In genomic region chr3:2099779-2100191, GRCh38 we compare ENCODE assay signal across 10 cellular contexts. TPM values are rescaled to one million over a fixed set of nuclear protein-coding genes. Genes with fewer than 3 reads are reported as not detected.
DNase-seq lines count a peak whose midpoint lies in the region; ATAC-seq and TF ChIP-seq lines count a peak whose summit lies in the region.
"Had no signal": no experiment of that assay in that cellular context is flagged by ENCODE, and none has a peak within 500 bp of the region (broad histone marks: within the 10 kb centered on the region; RNA-seq: fewer than 3 reads in every experiment).

No MANE protein-coding gene starts in this region.

- DNase-seq in T-helper 1 cell, result no peak
- peak in 3 of 4 donors; percentile 2 to 25 (median 12) for DNase-seq in body of pancreas
- DNase-seq in mesendoderm, result peak; percentile 60
- peak; percentile 19 for DNase-seq in testis
- no peak for DNase-seq in pons (ENCODE audit: low spot score)
- no peak for DNase-seq in SIG-M5 (lab: John Stamatoyannopoulos, UW)
- DNase-seq in natural killer cell treated with Interleukin-12 subunit alpha and Interleukin-12 subunit beta and Interleukin-15 and Interleukin-18, amount 100 ng/mL, for 72 hours (ENCODE audit: low spot score), result no peak
- DNase-seq: NCI-H1436 had no signal

- TF ChIP-seq CTCF in body of pancreas (IDR thresholded peaks at IDR 0.05) (no peak), testis (IDR thresholded peaks at IDR 0.05) (no peak)

- no peak overlapping the region for H2AK5ac ChIP-seq in mesendoderm (ENCODE audit: low read length)

- H2BK120ac ChIP-seq in mesendoderm (ENCODE audit: low read depth, low read length), result no peak overlapping the region

- H3K4me1 ChIP-seq in body of pancreas, result peaks cover 7% of the 10 kb centered on the region
- H3K4me1 ChIP-seq in mesendoderm (ENCODE audit: control insufficient read depth, low read depth, low read length), result peaks cover 3% of the 10 kb centered on the region
- no peaks in the 10 kb centered on the region for H3K4me1 ChIP-seq in testis

- H3K36me3 Mint-ChIP-seq in T-helper 1 cell treated with Interleukin-12 subunit alpha and Interleukin-12 subunit beta and Interleukin-4 antibody, amounts not matched to agents 30 μg/mL and 1 μg/mL, for 36 hours (ENCODE audit: low read depth), result no peaks in the 10 kb centered on the region
- peaks cover 7% of the 10 kb centered on the region for H3K36me3 Mint-ChIP-seq in natural killer cell treated with Interleukin-12 subunit alpha and Interleukin-12 subunit beta and Interleukin-15 and Interleukin-18, amount 100 ng/mL, for 72 hours

- H3K9me3 ChIP-seq in body of pancreas (no peaks in the 10 kb centered on the region), testis (no peaks in the 10 kb centered on the region)

- H3K4me3 Mint-ChIP-seq in T-helper 1 cell treated with Interleukin-12 subunit alpha and Interleukin-12 subunit beta and Interleukin-4 antibody, amounts not matched to agents 30 μg/mL and 1 μg/mL, for 36 hours, result no peak overlapping the region
- no peak overlapping the region for H3K4me3 Mint-ChIP-seq in natural killer cell treated with Interleukin-12 subunit alpha and Interleukin-12 subunit beta and Interleukin-15 and Interleukin-18, amount 100 ng/mL, for 72 hours

- H3K4me3 ChIP-seq in body of pancreas, result peak overlapping the region in 1 of 2 donors; percentile 48
- H3K4me3 ChIP-seq in mesendoderm (ENCODE audit: low read length), result peak overlapping the region; percentile 39
- H3K4me3 ChIP-seq in testis, result peak overlapping the region; percentile 39 to 56

- no peak overlapping the region for H2BK5ac ChIP-seq in mesendoderm (ENCODE audit: low read length)

- H3K27me3 ChIP-seq in body of pancreas (no peaks in the 10 kb centered on the region), mesendoderm (ENCODE audit: insufficient read depth, low read length, poor library complexity) (peaks cover 3% of the 10 kb centered on the region), testis (no peaks in the 10 kb centered on the region)

- H3K27me3 Mint-ChIP-seq in T-helper 1 cell treated with Interleukin-12 subunit alpha and Interleukin-12 subunit beta and Interleukin-4 antibody, amounts not matched to agents 30 μg/mL and 1 μg/mL, for 36 hours (ENCODE audit: low read depth), result peaks cover 55% of the 10 kb centered on the region
- peaks cover 25 to 32% of the 10 kb centered on the region in 2 donors for H3K27me3 Mint-ChIP-seq in natural killer cell treated with Interleukin-12 subunit alpha and Interleukin-12 subunit beta and Interleukin-15 and Interleukin-18, amount 100 ng/mL, for 72 hours

- H3K56ac ChIP-seq in mesendoderm (ENCODE audit: low read length), result peak overlapping the region; percentile 52

- no peak overlapping the region for H4K5ac ChIP-seq in mesendoderm (ENCODE audit: low read length)

- peak overlapping the region; percentile 87 for H3K4me2 ChIP-seq in mesendoderm (ENCODE audit: low read length)

- peaks cover 1% of the 10 kb centered on the region for H3K79me1 ChIP-seq in mesendoderm (ENCODE audit: low read length)

- 1 to 2% methylated on average over 22 to 26 of the region's 26 CpGs for WGBS in body of pancreas, 2 donors
- no CpG with 5 or more reads among the region's 26 CpGs for WGBS in mesendoderm (ENCODE audit: extremely low coverage, insufficient coverage, low lambda C conversion rate)
- 2 to 4% methylated on average over 24 to 26 of the region's 26 CpGs for WGBS in testis, 2 donors

- H3K4me1 Mint-ChIP-seq in T-helper 1 cell treated with Interleukin-12 subunit alpha and Interleukin-12 subunit beta and Interleukin-4 antibody, amounts not matched to agents 30 μg/mL and 1 μg/mL, for 36 hours (ENCODE audit: low read depth), result peaks cover 2% of the 10 kb centered on the region
- no peaks in the 10 kb centered on the region for H3K4me1 Mint-ChIP-seq in natural killer cell treated with Interleukin-12 subunit alpha and Interleukin-12 subunit beta and Interleukin-15 and Interleukin-18, amount 100 ng/mL, for 72 hours (ENCODE audit: low read depth in 2 of 2)

- no peak for ATAC-seq in body of pancreas
- no peak for ATAC-seq in natural killer cell treated with Interleukin-12 subunit alpha and Interleukin-12 subunit beta and Interleukin-15 and Interleukin-18, amount 100 ng/mL, for 72 hours

- no peak overlapping the region for H3K4ac ChIP-seq in mesendoderm (ENCODE audit: low read depth, low read length)

- no peak overlapping the region for H3K23ac ChIP-seq in mesendoderm (ENCODE audit: low read length)

- TF ChIP-seq POLR2A in body of pancreas (IDR thresholded peaks at IDR 0.05) (no peak), testis (IDR thresholded peaks at IDR 0.05) (no peak)

- no peak overlapping the region for H3K27ac ChIP-seq in body of pancreas
- no peak overlapping the region for H3K27ac ChIP-seq in mesendoderm (ENCODE audit: low read depth, low read length)
- H3K27ac ChIP-seq in testis, result no peak overlapping the region

- no peaks in the 10 kb centered on the region for H3K79me2 ChIP-seq in mesendoderm (ENCODE audit: control insufficient read depth, insufficient read depth, low read length)

- H3K27ac Mint-ChIP-seq in T-helper 1 cell treated with Interleukin-12 subunit alpha and Interleukin-12 subunit beta and Interleukin-4 antibody, amounts not matched to agents 30 μg/mL and 1 μg/mL, for 36 hours, result peak overlapping the region; percentile 55
- no peak overlapping the region for H3K27ac Mint-ChIP-seq in natural killer cell treated with Interleukin-12 subunit alpha and Interleukin-12 subunit beta and Interleukin-15 and Interleukin-18, amount 100 ng/mL, for 72 hours

- intact Hi-C loops in body of pancreas (cut with DNase I) (no loop called here), testis (cut with DNase I; ENCODE audit: low total_unique reads) (no loop called here)

- H3K18ac ChIP-seq in mesendoderm (ENCODE audit: low read length), result no peak overlapping the region

- no peaks in the 10 kb centered on the region for H3K36me3 ChIP-seq in body of pancreas (replicated peaks in 1 of 2; ENCODE audit: insufficient read depth in 1 of 2, low read depth in 2 of 2)
- H3K36me3 ChIP-seq in mesendoderm (ENCODE audit: control insufficient read depth, insufficient read depth, low read length), result no peaks in the 10 kb centered on the region
- H3K36me3 ChIP-seq in testis (ENCODE audit: low read depth, missing control alignments), result no peaks in the 10 kb centered on the region

- H3K9me3 Mint-ChIP-seq in T-helper 1 cell treated with Interleukin-12 subunit alpha and Interleukin-12 subunit beta and Interleukin-4 antibody, amounts not matched to agents 30 μg/mL and 1 μg/mL, for 36 hours, result no peaks in the 10 kb centered on the region
- peaks cover 10% of the 10 kb centered on the region for H3K9me3 Mint-ChIP-seq in natural killer cell treated with Interleukin-12 subunit alpha and Interleukin-12 subunit beta and Interleukin-15 and Interleukin-18, amount 100 ng/mL, for 72 hours

- H2BK15ac ChIP-seq in mesendoderm (replicated peaks; ENCODE audit: low read depth), result no peak overlapping the region

- H4K8ac ChIP-seq in mesendoderm (ENCODE audit: low read depth, low read length), result no peak overlapping the region

- H3K9ac ChIP-seq in mesendoderm (ENCODE audit: low read length), result peak overlapping the region; percentile 67

RNA-seq across cellular contexts. Expression of gene CNTN4, which starts 1.1 kb away (rescaled TPM):
- total RNA-seq in body of pancreas, result 10 to 100 TPM; 13.0 to 50.1 TPM
- 0.84 TPM for polyA plus RNA-seq in mesendoderm (2013, experiment 1 of 2)
- 0.83 TPM for polyA plus RNA-seq in mesendoderm (2013, experiment 2 of 2)
- total RNA-seq in testis, result 10 to 100 TPM; 10.4 to 19.6 TPM
- 37.7 TPM for polyA plus RNA-seq in testis (ENCODE audit: insufficient read depth, low read depth, low replicate concordance)
- total RNA-seq in natural killer cell treated with Interleukin-12 subunit alpha and Interleukin-12 subunit beta and Interleukin-15 and Interleukin-18, amount 100 ng/mL, for 72 hours, result not detected
- total RNA-seq: myocyte had no signal

Comparison
In these comparisons a context has a peak if more than half of its experiments do, and no peak if none do; other contexts are left out.
1. DNase-seq: peak in body of pancreas (3 of 4), mesendoderm (single experiment) and testis (single experiment); none in T-helper 1 cell (0 of 5), pons (single experiment), SIG-M5 (single experiment) and natural killer cell treated with Interleukin-12 subunit alpha and Interleukin-12 subunit beta and Interleukin-15 and Interleukin-18, amount 100 ng/mL, for 72 hours (single experiment).
2. RNA of gene CNTN4, which starts 1.1 kb away (total RNA-seq): 13.0 to 50.1 TPM in body of pancreas and 10.4 to 19.6 TPM in testis; not detected in natural killer cell treated with Interleukin-12 subunit alpha and Interleukin-12 subunit beta and Interleukin-15 and Interleukin-18, amount 100 ng/mL, for 72 hours; every median in the first group is over 10 times any median in the second.